Comparison of ENCODE assay signal across 24 cellular contexts in genomic region chr12:128863957-128864356, GRCh38. TPM values are rescaled to one million over a fixed set of nuclear protein-coding genes. Genes with fewer than 3 reads are reported as not detected.
A peak's percentile ranks its signal among the peaks of the same experiment; 100 is the strongest.
DNase-seq lines count a peak whose midpoint lies in the region; ATAC-seq and TF ChIP-seq lines count a peak whose summit lies in the region.
"Had no signal": no experiment of that assay in that cellular context is flagged by ENCODE, and none has a peak within 500 bp of the region (broad histone marks: within the 10 kb centered on the region; RNA-seq: fewer than 3 reads in every experiment).

No MANE protein-coding gene starts in this region.

- no peaks in the 10 kb centered on the region for H3K27me3 ChIP-seq in right lobe of liver

- DNase-seq in activated effector memory CD4-positive, alpha-beta T cell treated with anti-CD3 and anti-CD28 coated beads, Interleukin-2, amount 50 U/mL, for 16 hours: peak; percentile 44
- no peak for DNase-seq in activated effector memory CD4-positive, alpha-beta T cell treated with Interleukin-2 at 50 U/mL for 16 hours
- DNase-seq in right lobe of liver (peak; percentile 60 to 70 (median 69)), immature natural killer cell (no peak)
- DNase-seq in stimulated activated naive B cell treated with anti-CD40 and anti-IgM and Interleukin-4, amounts not matched to agents 10 μg/mL and 1 μg/mL and 100 μg/mL, for 72 hours: no peak
- DNase-seq: 8988T; CD4-positive, alpha-beta T cell; DMS153; GF-D8; H7; HFFc6; Karpas-422; NCI-H1436; NCI-H2029; NCI-H446 treated with DMSO at 0.1 percent for 48 hours; SHP77 treated with DMSO at 0.1 percent for 48 hours had no signal

- no peak overlapping the region for H3K4me3 Mint-ChIP-seq in stimulated activated naive B cell treated with anti-CD40 and anti-IgM and Interleukin-4, amounts not matched to agents 10 μg/mL and 1 μg/mL and 100 μg/mL, for 72 hours
- H3K4me3 Mint-ChIP-seq in immature natural killer cell: no peak overlapping the region
- H3K4me3 Mint-ChIP-seq: B cell; CD4-positive, alpha-beta T cell; HFFc6; IgD-negative memory B cell had no signal

- peaks cover 0 to 64% (median 21%) of the 10 kb centered on the region in 4 donors for H3K4me1 ChIP-seq in right lobe of liver

- peak overlapping the region; percentile 74 for H3K27ac ChIP-seq in angular gyrus (ENCODE audit: low read depth, low read length)
- peak overlapping the region; percentile 54 to 97 (median 95) for H3K27ac ChIP-seq in right lobe of liver
- peak overlapping the region; percentile 69 for H3K27ac ChIP-seq in temporal lobe (ENCODE audit: low read depth, low read length)
- H3K27ac ChIP-seq: HL-60 had no signal

- no peak overlapping the region for H3K27ac Mint-ChIP-seq in stimulated activated naive B cell treated with anti-CD40 and anti-IgM and Interleukin-4, amounts not matched to agents 10 μg/mL and 1 μg/mL and 100 μg/mL, for 72 hours
- no peak overlapping the region for H3K27ac Mint-ChIP-seq in immature natural killer cell
- H3K27ac Mint-ChIP-seq: B cell; CD4-positive, alpha-beta T cell; HFFc6 had no signal

- TF ChIP-seq CTCF in right lobe of liver (IDR thresholded peaks at IDR 0.05): no peak

- H3K4me3 ChIP-seq in right lobe of liver: no peak overlapping the region

- intact Hi-C loops in right lobe of liver (cut with DNase I): no loop called here

- ATAC-seq in right lobe of liver: peak; percentile 34 to 55 (median 44)
- no peak for ATAC-seq in stimulated activated naive B cell treated with anti-CD40 and anti-IgM and Interleukin-4, amounts not matched to agents 10 μg/mL and 1 μg/mL and 100 μg/mL, for 72 hours (replicated peaks)
- no peak for ATAC-seq in HG03378 (IDR thresholded peaks at IDR 0.05; ENCODE audit: unreplicated experiment)

- TF ChIP-seq POLR2A in right lobe of liver (IDR thresholded peaks at IDR 0.05): no peak

- H3K36me3 Mint-ChIP-seq in stimulated activated naive B cell treated with anti-CD40 and anti-IgM and Interleukin-4, amounts not matched to agents 10 μg/mL and 1 μg/mL and 100 μg/mL, for 72 hours: no peaks in the 10 kb centered on the region
- no peaks in the 10 kb centered on the region for H3K36me3 Mint-ChIP-seq in immature natural killer cell
- H3K36me3 Mint-ChIP-seq: IgD-negative memory B cell had no signal

- no peaks in the 10 kb centered on the region for H3K9me3 Mint-ChIP-seq in stimulated activated naive B cell treated with anti-CD40 and anti-IgM and Interleukin-4, amounts not matched to agents 10 μg/mL and 1 μg/mL and 100 μg/mL, for 72 hours
- H3K9me3 Mint-ChIP-seq in immature natural killer cell: no peaks in the 10 kb centered on the region
- H3K9me3 Mint-ChIP-seq: CD4-positive, alpha-beta T cell; IgD-negative memory B cell had no signal

- H3K36me3 ChIP-seq in right lobe of liver: no peaks in the 10 kb centered on the region

- no peaks in the 10 kb centered on the region for H3K9me3 ChIP-seq in right lobe of liver

- 13% methylated on average over 10 of the region's 11 CpGs for WGBS in right lobe of liver (ENCODE audit: insufficient coverage, low coverage, low lambda C conversion rate, missing lambda C conversion rate)

- peaks cover 11 to 22% of the 10 kb centered on the region in 2 donors for H3K27me3 Mint-ChIP-seq in stimulated activated naive B cell treated with anti-CD40 and anti-IgM and Interleukin-4, amounts not matched to agents 10 μg/mL and 1 μg/mL and 100 μg/mL, for 72 hours
- H3K27me3 Mint-ChIP-seq in immature natural killer cell (ENCODE audit: low read depth in 3 of 3): peaks cover 0 to 5% (median 2%) of the 10 kb centered on the region in 3 donors
- H3K27me3 Mint-ChIP-seq: CD4-positive, alpha-beta T cell had no signal

- peaks cover 0 to 3% of the 10 kb centered on the region in 2 donors for H3K4me1 Mint-ChIP-seq in stimulated activated naive B cell treated with anti-CD40 and anti-IgM and Interleukin-4, amounts not matched to agents 10 μg/mL and 1 μg/mL and 100 μg/mL, for 72 hours
- H3K4me1 Mint-ChIP-seq in immature natural killer cell: no peaks in the 10 kb centered on the region
- H3K4me1 Mint-ChIP-seq: B cell, IgD-negative memory B cell had no signal

RNA-seq across cellular contexts. Expression of gene GLT1D1, which starts 10.7 kb away (rescaled TPM):
- 10 to 100 TPM; 14.9 to 21.9 (median 20.2) TPM for total RNA-seq in right lobe of liver
- 9.6 TPM for total RNA-seq in temporal lobe
- 1 to 10 TPM in 1 of 3 donors, not detected in 2; 2.5 TPM for polyA plus RNA-seq in immature natural killer cell
- total RNA-seq: HFFc6, MCF 10A had no signal
- polyA plus RNA-seq: AG04450, IgD-negative memory B cell had no signal

RNA-seq across cellular contexts. Expression of gene SLC15A4, which starts 40.2 kb away (rescaled TPM):
- total RNA-seq in right lobe of liver (10 to 100 TPM; 10.7 to 49.2 (median 25.5) TPM), temporal lobe (19.9 TPM)
- 10 to 100 TPM; 36.3 to 39.2 (median 39.0) TPM for polyA plus RNA-seq in immature natural killer cell

Comparison
In these comparisons a context has a peak if more than half of its experiments do, and no peak if none do; other contexts are left out.
1. DNase-seq: peak in activated effector memory CD4-positive, alpha-beta T cell treated with anti-CD3 and anti-CD28 coated beads, Interleukin-2, amount 50 U/mL, for 16 hours (single experiment) and right lobe of liver (3 of 3); none in activated effector memory CD4-positive, alpha-beta T cell treated with Interleukin-2 at 50 U/mL for 16 hours (single experiment), stimulated activated naive B cell treated with anti-CD40 and anti-IgM and Interleukin-4, amounts not matched to agents 10 μg/mL and 1 μg/mL and 100 μg/mL, for 72 hours (single experiment) and immature natural killer cell (0 of 3).
2. ATAC-seq: peak in right lobe of liver (4 of 4); none in stimulated activated naive B cell treated with anti-CD40 and anti-IgM and Interleukin-4, amounts not matched to agents 10 μg/mL and 1 μg/mL and 100 μg/mL, for 72 hours (0 of 2) and HG03378 (single experiment).
3. Peak in every context shown above with its lines, with median percentiles within 50 percentile points of each other: H3K27ac ChIP-seq.